In genomic region chr17:30714825-30715622, GRCh38 we compare ENCODE assay signal across 8 cellular contexts.
DNase-seq lines count a peak whose midpoint lies in the region; ATAC-seq, FAIRE-seq and TF ChIP-seq lines count a peak whose summit lies in the region.
"Not testable (repeated sequence)": the region's sequence is repeated elsewhere in the genome, so short reads cannot be mapped to it uniquely, and the experiment has no call there.

No MANE protein-coding gene starts in this region.

- in situ Hi-C loops in GM13977 (cut with MboI; ENCODE audit: low pct_unique_long_range_greater_than_20kb, low sequenced_read_pairs, unreplicated experiment), result loop anchor here (25.0 kb wide), 1 partner anchor 378 kb away; the partner anchor contains the start of gene TMIGD1

- H3K4me2 ChIP-seq in PC-9, result not testable (repeated sequence)

- not testable (repeated sequence) for H3K9me3 Mint-ChIP-seq in activated CD8-positive, alpha-beta T cell treated with anti-CD3 and anti-CD28 coated beads for 36 hours

- peaks cover 34% of the 10 kb centered on the region for H3K79me2 ChIP-seq in PC-9 (ENCODE audit: low read depth)

- H3F3A ChIP-seq in PC-9 (ENCODE audit: insufficient read depth, low read depth), result not testable (repeated sequence)

- CTCF ChIA-PET in A673 (lab: Charles Lee), result interaction anchor here (0.6 kb wide), 1 partner anchor 44 kb away, joined by 3 read pairs; no protein-coding TSS in a partner anchor
- CTCF ChIA-PET in PC-9 (lab: Charles Lee), result not testable (repeated sequence)
- CTCF ChIA-PET in activated CD8-positive, alpha-beta T cell treated with anti-CD3 and anti-CD28 coated beads for 36 hours (lab: Charles Lee), result interaction anchor here (0.6 to 1.9 kb wide), 6 partner anchors 12 to 384 kb away, joined by 3 to 6 read pairs (median 3); no protein-coding TSS in a partner anchor

- not testable (repeated sequence) for H3K4me3 ChIP-seq in A673 (ENCODE audit: low read depth, low read length, poor library complexity, severe bottlenecking); PC-9; retinal pigment epithelial cell (ENCODE audit: low read length)

- not testable (repeated sequence) for H3K27ac Mint-ChIP-seq in activated CD8-positive, alpha-beta T cell treated with anti-CD3 and anti-CD28 coated beads for 36 hours

- not testable (repeated sequence) for H2AFZ ChIP-seq in PC-9

- DNase-seq in A673 (ENCODE audit: low spot score) (peak; percentile 36), GM13977 (ENCODE audit: low spot score) (peak; percentile 54), PC-9 (peak in 1 of 2 experiments; percentile 45), cerebellar cortex (ENCODE audit: low spot score) (peak; percentile 39), iPS-NIHi7 (ENCODE audit: extremely low spot score) (peak; percentile 16)
- not testable (repeated sequence) for DNase-seq in HTR-8/SVneo (ENCODE audit: insufficient read length, low spot score); retinal pigment epithelial cell (ENCODE audit: low read depth)
- DNase-seq in activated CD8-positive, alpha-beta T cell treated with anti-CD3 and anti-CD28 coated beads for 36 hours, result peak; percentile 65

- H3K9me2 ChIP-seq in PC-9 (ENCODE audit: insufficient read depth), result not testable (repeated sequence)

- intact Hi-C loops in A673 (cut with micrococcal nuclease; ENCODE audit: unreplicated experiment) (loop anchor here (10.0 kb wide), 1 partner anchor 240 kb away; the partner anchor contains the start of gene GOSR1), PC-9 (cut with micrococcal nuclease; ENCODE audit: unreplicated experiment) (loop anchor here (5.0 to 10.0 kb wide), 2 partner anchors 240 to 373 kb away; partner anchors contain the start of gene GOSR1)
- intact Hi-C loops in activated CD8-positive, alpha-beta T cell treated with anti-CD3 and anti-CD28 coated beads for 36 hours (cut with micrococcal nuclease), result not testable (repeated sequence)

- H3K4me1 Mint-ChIP-seq in activated CD8-positive, alpha-beta T cell treated with anti-CD3 and anti-CD28 coated beads for 36 hours (ENCODE audit: low read depth), result peaks cover 18% of the 10 kb centered on the region

- FAIRE-seq in HTR-8/SVneo (lab: Jason Lieb, UNC), result peak; percentile 26

- H3K36me3 ChIP-seq in A673 (ENCODE audit: insufficient read depth, low read length, poor library complexity, severe bottlenecking); PC-9 (ENCODE audit: low read depth): not testable (repeated sequence)

- not testable (repeated sequence) for H3K9me3 ChIP-seq in A673 (ENCODE audit: low read depth, low read length, poor library complexity, severe bottlenecking); PC-9 (ENCODE audit: insufficient read depth, low read depth)

- not testable (repeated sequence) for H3K4me3 Mint-ChIP-seq in activated CD8-positive, alpha-beta T cell treated with anti-CD3 and anti-CD28 coated beads for 36 hours

- TF ChIP-seq CTCF in A673 (conservative IDR thresholded peaks at IDR 0.05; ENCODE audit: low read depth, low read length), result peak; percentile 50
- TF ChIP-seq CTCF in GM13977 (IDR thresholded peaks at IDR 0.05; ENCODE audit: extremely low read depth, insufficient read depth, missing control alignments), result peak; percentile 73
- TF ChIP-seq CTCF in PC-9 (conservative IDR thresholded peaks at IDR 0.05), result peak; percentile 78
- TF ChIP-seq CTCF in activated CD8-positive, alpha-beta T cell treated with anti-CD3 and anti-CD28 coated beads for 36 hours (IDR thresholded peaks at IDR 0.05), result peak; percentile 59
- TF ChIP-seq CTCF in retinal pigment epithelial cell (conservative IDR thresholded peaks at IDR 0.05; ENCODE audit: low read depth, low read length), result peak; percentile 67

- POLR2A ChIA-PET in A673 (lab: Charles Lee; ENCODE audit: low non-redundant PET), result interaction anchor here (0.6 kb wide), 1 partner anchor 319 kb away, joined by 4 read pairs; no protein-coding TSS in a partner anchor
- POLR2A ChIA-PET in PC-9 (lab: Charles Lee; ENCODE audit: unreplicated experiment); activated CD8-positive, alpha-beta T cell treated with anti-CD3 and anti-CD28 coated beads for 36 hours (lab: Charles Lee): not testable (repeated sequence)

- H3K27ac ChIP-seq in A673 (ENCODE audit: low read depth, low read length, poor library complexity, severe bottlenecking); PC-9: not testable (repeated sequence)

- not testable (repeated sequence) for H3K27me3 ChIP-seq in A673 (replicated peaks; ENCODE audit: insufficient read depth, low read depth, low read length, poor library complexity); PC-9 (ENCODE audit: insufficient read depth, low read depth)

- not testable (repeated sequence) for BruUV-seq in A673 (replicated peaks; lab: Mats Ljungman, UMichigan); PC-9 (replicated peaks; lab: Mats Ljungman, UMichigan)

- H3K4me1 ChIP-seq in A673 (ENCODE audit: insufficient read depth, low read length, poor library complexity, severe bottlenecking); PC-9 (replicated peaks; ENCODE audit: insufficient read depth): not testable (repeated sequence)

- not testable (repeated sequence) for H3K27me3 Mint-ChIP-seq in activated CD8-positive, alpha-beta T cell treated with anti-CD3 and anti-CD28 coated beads for 36 hours

- peak; percentile 78 for ATAC-seq in activated CD8-positive, alpha-beta T cell treated with anti-CD3 and anti-CD28 coated beads for 36 hours

- not testable (repeated sequence) for H4K20me1 ChIP-seq in PC-9 (ENCODE audit: insufficient read depth)

- H3K36me3 Mint-ChIP-seq in activated CD8-positive, alpha-beta T cell treated with anti-CD3 and anti-CD28 coated beads for 36 hours (ENCODE audit: low read depth), result not testable (repeated sequence)
